ENCODE assay signal across 23 cellular contexts in genomic region chr3:99543796-99544195, GRCh38.
"Had no signal": no experiment of that assay in that cellular context is flagged by ENCODE, and none has a peak within 500 bp of the region (broad histone marks: within the 10 kb centered on the region; RNA-seq: fewer than 3 reads in every experiment).

No MANE protein-coding gene starts in this region.

- H3K27me3 Mint-ChIP-seq: activated naive CD4-positive, alpha-beta T cell treated with anti-CD3 and anti-CD28 coated beads, Interleukin-2, amount 10 ng/mL, durations not matched to agents 7 days and 5 days; activated T-cell treated with anti-CD3 and anti-CD28 coated beads, Interleukin-2, amount 50 U/mL, for 24 hours; T-cell had no signal

- H3K4me3 ChIP-seq: left lung, mucosa of descending colon, ovary, psoas muscle, right lobe of liver, spleen had no signal

- H3K4me3 Mint-ChIP-seq: activated CD8-positive, alpha-beta T cell treated with anti-CD3 and anti-CD28 coated beads, Interleukin-2, amount 10 ng/mL, durations not matched to agents 7 days and 5 days; activated naive CD4-positive, alpha-beta T cell treated with anti-CD3 and anti-CD28 coated beads, Interleukin-2, amount 10 ng/mL, durations not matched to agents 7 days and 5 days; activated T-cell treated with anti-CD3 and anti-CD28 coated beads, Interleukin-2, amount 50 U/mL, for 24 hours; T-cell had no signal

- H3K27me3 ChIP-seq: left lung, ovary, right lobe of liver, spleen had no signal

- H3K36me3 Mint-ChIP-seq: activated naive CD4-positive, alpha-beta T cell treated with anti-CD3 and anti-CD28 coated beads, Interleukin-2, amount 10 ng/mL, durations not matched to agents 7 days and 5 days; naive thymus-derived CD8-positive, alpha-beta T cell; T-cell had no signal

- H3K9me3 Mint-ChIP-seq: activated naive CD4-positive, alpha-beta T cell treated with anti-CD3 and anti-CD28 coated beads, Interleukin-2, amount 10 ng/mL, durations not matched to agents 7 days and 5 days; activated T-cell treated with anti-CD3 and anti-CD28 coated beads, Interleukin-2, amount 50 U/mL, for 24 hours; T-cell had no signal

- H3K4me1 ChIP-seq: psoas muscle, right lobe of liver had no signal

- DNase-seq: activated CD4-positive, alpha-beta T cell treated with anti-CD3 and anti-CD28 coated beads for 48 hours; activated CD4-positive, CD25-positive, alpha-beta regulatory T cell; activated CD8-positive, alpha-beta T cell treated with anti-CD3 and anti-CD28 coated beads, Interleukin-2, amount 10 ng/mL, durations not matched to agents 7 days and 5 days; activated naive CD4-positive, alpha-beta T cell treated with anti-CD3 and anti-CD28 coated beads, Interleukin-2, amount 10 ng/mL, durations not matched to agents 7 days and 5 days; activated T-cell treated with anti-CD3 and anti-CD28 coated beads, Interleukin-2, amount 50 U/mL, for 24 hours; aorta; cerebellar nuclear complex; cortex of kidney; effector CD4-positive, alpha-beta T cell; hippocampal formation; left lung; mesenchymal stem cell; mucosa of descending colon; naive thymus-derived CD8-positive, alpha-beta T cell; ovary; psoas muscle; right lobe of liver; spleen; stimulated activated CD8-positive, alpha-beta memory T cell treated with anti-CD3 and anti-CD28 coated beads, Interleukin-4, amount 100 ng/mL, for 48 hours; stimulated activated naive CD4-positive, alpha-beta T cell; T-cell had no signal

- H3K36me3 ChIP-seq: left lung, ovary, right lobe of liver, spleen had no signal

- H3K27ac Mint-ChIP-seq: activated CD8-positive, alpha-beta T cell treated with anti-CD3 and anti-CD28 coated beads, Interleukin-2, amount 10 ng/mL, durations not matched to agents 7 days and 5 days; activated naive CD4-positive, alpha-beta T cell treated with anti-CD3 and anti-CD28 coated beads, Interleukin-2, amount 10 ng/mL, durations not matched to agents 7 days and 5 days; activated T-cell treated with anti-CD3 and anti-CD28 coated beads, Interleukin-2, amount 50 U/mL, for 24 hours; T-cell had no signal

- FAIRE-seq: bronchial epithelial cell had no signal

- H3K9me3 ChIP-seq: left lung, mucosa of descending colon, ovary, psoas muscle, right lobe of liver, spleen had no signal

- ATAC-seq: activated CD8-positive, alpha-beta T cell treated with anti-CD3 and anti-CD28 coated beads, Interleukin-2, amount 10 ng/mL, durations not matched to agents 7 days and 5 days; left lung; mucosa of descending colon; naive thymus-derived CD8-positive, alpha-beta T cell; psoas muscle; SK-N-SH treated with all-trans-retinoic acid at 6 μM for 48 hours; T-cell had no signal

- H3K27ac ChIP-seq: left lung, ovary, psoas muscle, right lobe of liver, spleen had no signal
